In the genomic region with DNA sequence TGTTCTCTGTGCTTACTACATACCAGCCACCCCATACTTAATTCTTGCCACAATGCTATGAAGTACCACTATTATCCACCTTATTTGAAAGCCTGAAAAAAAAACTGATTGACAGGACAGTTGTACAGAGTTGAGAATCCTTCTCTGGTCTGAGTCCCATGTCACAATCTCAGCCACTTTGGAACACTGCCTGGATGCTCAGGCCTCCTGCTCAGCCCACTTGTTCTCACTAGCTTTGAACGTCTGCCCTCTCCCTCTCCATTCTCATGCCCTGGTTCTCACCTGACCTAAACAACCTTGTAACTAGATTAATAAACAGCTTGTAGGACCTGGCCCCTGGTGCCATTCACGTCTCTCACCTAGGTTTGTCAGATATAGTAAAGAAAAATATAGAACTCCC, we compare ENCODE assay signal across 23 cellular contexts.
"Had no signal": no experiment of that assay in that cellular context is flagged by ENCODE, and none has a peak within 500 bp of the region (broad histone marks: within the 10 kb centered on the region; RNA-seq: fewer than 3 reads in every experiment).

No MANE protein-coding gene starts in this region.

- H3K36me3 Mint-ChIP-seq: memory B cell had no signal

- H3K27ac ChIP-seq: body of pancreas, hepatocyte, pancreas, right lobe of liver, uterus had no signal

- H3K4me1 ChIP-seq: body of pancreas, pancreas, right lobe of liver, uterus had no signal

- H3K36me3 ChIP-seq: pancreas, right lobe of liver, uterus had no signal

- ATAC-seq: activated CD8-positive, alpha-beta memory T cell treated with anti-CD3 and anti-CD28 coated beads, Interleukin-2, amount 10 ng/mL, durations not matched to agents 7 days and 5 days; activated CD8-positive, alpha-beta T cell treated with anti-CD3 and anti-CD28 coated beads for 36 hours; activated T-helper 17 cell treated with anti-CD3 and anti-CD28 coated beads, Interleukin-2, amount 50 U/mL, for 72 hours; body of pancreas; pancreas; stimulated activated effector memory CD8-positive, alpha-beta T cell treated with anti-CD3 and anti-CD28 coated beads, Interleukin-12 subunit alpha, Interleukin-12 subunit beta, amount 100 ng/mL, for 72 hours had no signal

- H3K4me3 ChIP-seq: body of pancreas, hepatocyte, pancreas, right lobe of liver, uterus had no signal

- H3K9me3 Mint-ChIP-seq: activated B cell treated with CpG ODN at 0.5 μM for 24 hours; activated CD8-positive, alpha-beta T cell treated with anti-CD3 and anti-CD28 coated beads for 36 hours; activated naive CD4-positive, alpha-beta T cell treated with anti-CD3 and anti-CD28 coated beads for 36 hours; activated T-helper 17 cell treated with anti-CD3 and anti-CD28 coated beads, Interleukin-2, amount 50 U/mL, for 72 hours; dendritic cell treated with granulocyte-macrophage colony-stimulating factor and Interleukin-4, amounts not matched to agents 40 ng/mL and 50 ng/mL, for 4 days; memory B cell; nephron progenitor cell; stimulated activated effector memory CD8-positive, alpha-beta T cell treated with anti-CD3 and anti-CD28 coated beads, Interleukin-12 subunit alpha, Interleukin-12 subunit beta, amount 100 ng/mL, for 72 hours; T-helper 1 cell treated with Interleukin-12 subunit alpha and Interleukin-12 subunit beta and Interleukin-4 antibody, amounts not matched to agents 30 μg/mL and 1 μg/mL, for 36 hours had no signal

- H3K4me3 Mint-ChIP-seq: activated B cell treated with CpG ODN at 0.5 μM for 24 hours; activated CD8-positive, alpha-beta memory T cell treated with anti-CD3 and anti-CD28 coated beads, Interleukin-2, amount 10 ng/mL, durations not matched to agents 7 days and 5 days; activated CD8-positive, alpha-beta T cell treated with anti-CD3 and anti-CD28 coated beads for 36 hours; activated naive CD4-positive, alpha-beta T cell treated with anti-CD3 and anti-CD28 coated beads for 36 hours; activated T-helper 17 cell treated with anti-CD3 and anti-CD28 coated beads, Interleukin-2, amount 50 U/mL, for 72 hours; dendritic cell treated with granulocyte-macrophage colony-stimulating factor and Interleukin-4, amounts not matched to agents 40 ng/mL and 50 ng/mL, for 4 days; memory B cell; nephron progenitor cell; stimulated activated effector memory CD8-positive, alpha-beta T cell treated with anti-CD3 and anti-CD28 coated beads, Interleukin-12 subunit alpha, Interleukin-12 subunit beta, amount 100 ng/mL, for 72 hours; T-helper 1 cell treated with Interleukin-12 subunit alpha and Interleukin-12 subunit beta and Interleukin-4 antibody, amounts not matched to agents 30 μg/mL and 1 μg/mL, for 36 hours had no signal

- H3K27me3 Mint-ChIP-seq: activated B cell treated with CpG ODN at 0.5 μM for 24 hours; activated CD8-positive, alpha-beta memory T cell treated with anti-CD3 and anti-CD28 coated beads, Interleukin-2, amount 10 ng/mL, durations not matched to agents 7 days and 5 days; activated CD8-positive, alpha-beta T cell treated with anti-CD3 and anti-CD28 coated beads for 36 hours; activated T-helper 17 cell treated with anti-CD3 and anti-CD28 coated beads, Interleukin-2, amount 50 U/mL, for 72 hours; dendritic cell treated with granulocyte-macrophage colony-stimulating factor and Interleukin-4, amounts not matched to agents 40 ng/mL and 50 ng/mL, for 4 days had no signal

- DNase-seq: activated B cell treated with CpG ODN at 0.5 μM for 24 hours; activated CD4-positive, alpha-beta T cell treated with anti-CD3 and anti-CD28 coated beads for 4 hours; activated CD8-positive, alpha-beta memory T cell treated with anti-CD3 and anti-CD28 coated beads, Interleukin-2, amount 10 ng/mL, durations not matched to agents 7 days and 5 days; activated CD8-positive, alpha-beta T cell treated with anti-CD3 and anti-CD28 coated beads for 36 hours; activated naive CD4-positive, alpha-beta T cell treated with anti-CD3 and anti-CD28 coated beads for 36 hours; anterior cingulate cortex; body of pancreas; caudate nucleus; effector CD4-positive, alpha-beta T cell; kidney glomerular epithelial cell; nephron progenitor cell; pancreas; right lobe of liver; small intestine; stimulated activated CD4-positive, alpha-beta T cell treated with anti-CD3 and anti-CD28 coated beads, Interleukin-2, amount 100 ng/mL, for 24 hours; trophoblast cell; uterus had no signal

- H3K9me3 ChIP-seq: body of pancreas, pancreas, right lobe of liver, uterus had no signal

- H3K4me1 Mint-ChIP-seq: activated B cell treated with CpG ODN at 0.5 μM for 24 hours, nephron progenitor cell had no signal

- H3K27me3 ChIP-seq: body of pancreas, hepatocyte, pancreas, right lobe of liver, uterus had no signal

- H3K27ac Mint-ChIP-seq: activated B cell treated with CpG ODN at 0.5 μM for 24 hours; activated naive CD4-positive, alpha-beta T cell treated with anti-CD3 and anti-CD28 coated beads for 36 hours; dendritic cell treated with granulocyte-macrophage colony-stimulating factor and Interleukin-4, amounts not matched to agents 40 ng/mL and 50 ng/mL, for 4 days; memory B cell; nephron progenitor cell; T-helper 1 cell treated with Interleukin-12 subunit alpha and Interleukin-12 subunit beta and Interleukin-4 antibody, amounts not matched to agents 30 μg/mL and 1 μg/mL, for 36 hours had no signal
